27 cellular contexts compared by ENCODE assay signal in the genomic region with DNA sequence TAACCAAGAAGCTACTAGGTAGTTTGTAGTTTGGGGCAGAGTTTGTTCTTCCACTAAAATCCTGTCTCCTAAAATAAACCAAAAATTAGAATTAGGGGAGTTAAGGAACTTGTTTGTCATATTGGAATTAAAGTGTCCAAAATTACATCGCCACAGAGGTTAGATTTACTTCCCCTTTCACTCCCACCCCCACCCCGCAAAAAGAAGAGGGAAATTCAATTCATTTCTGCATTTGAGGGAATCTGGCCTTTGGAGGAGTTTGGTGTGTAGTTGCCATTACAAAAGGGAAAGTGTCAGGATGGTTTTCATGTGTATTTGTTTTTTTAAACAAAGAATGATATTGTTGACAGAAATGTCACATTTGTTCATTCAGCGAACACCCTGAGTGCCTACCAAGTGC. TPM values are rescaled to one million over a fixed set of nuclear protein-coding genes. Genes with fewer than 3 reads are reported as not detected.
DNase-seq lines count a peak whose midpoint lies in the region; ATAC-seq and TF ChIP-seq lines count a peak whose summit lies in the region.
"Had no signal": no experiment of that assay in that cellular context is flagged by ENCODE, and none has a peak within 500 bp of the region (broad histone marks: within the 10 kb centered on the region; RNA-seq: fewer than 3 reads in every experiment).

No MANE protein-coding gene starts in this region.

- CTCF ChIA-PET in PC-9 (lab: Charles Lee): no interaction called here

- H3K27ac Mint-ChIP-seq in type B pancreatic cell (peak overlapping the region; percentile 63), immature natural killer cell (no peak overlapping the region)
- H3K27ac Mint-ChIP-seq: activated CD4-positive, alpha-beta T cell treated with anti-CD3 and anti-CD28 coated beads, Interleukin-2, amount 10 ng/mL, durations not matched to agents 24 days and 14 days; activated CD8-positive, alpha-beta memory T cell treated with anti-CD3 and anti-CD28 coated beads, Interleukin-2, amount 10 ng/mL, durations not matched to agents 7 days and 5 days; activated naive CD4-positive, alpha-beta T cell treated with anti-CD3 and anti-CD28 coated beads, Interleukin-2, amount 50 U/mL, for 72 hours; activated T-helper 1 cell treated with anti-CD3 and anti-CD28 coated beads, Interleukin-12 subunit alpha, Interleukin-12 subunit beta, Interleukin-2, Interleukin-4 antibody, amounts not matched to agents 30 ng/mL and 10 ng/mL and 1 ng/mL, durations not matched to agents 14 hours and 24 hours and 36 hours had no signal

- POLR2A ChIA-PET in PC-9 (lab: Charles Lee; ENCODE audit: unreplicated experiment): no interaction called here

- no peak for TF ChIP-seq POLR2A in right lobe of liver (IDR thresholded peaks at IDR 0.05)

- DNase-seq in NOMO-1 (lab: John Stamatoyannopoulos, UW; ENCODE audit: unreplicated experiment in 2 of 2) (peak; percentile 13 to 23), NOMO-1 treated with dmso at 0.1 percent for 144 hours (lab: John Stamatoyannopoulos, UW; ENCODE audit: unreplicated experiment) (no peak), PC-9 (no peak), right lobe of liver (no peak), type B pancreatic cell (ENCODE audit: extremely low spot score, unreplicated experiment) (no peak), immature natural killer cell (no peak), ecto neural progenitor cell (ENCODE audit: low spot score) (no peak)
- DNase-seq: 8988T; activated CD4-positive, alpha-beta T cell treated with anti-CD3 and anti-CD28 coated beads, Interleukin-2, amount 10 ng/mL, durations not matched to agents 24 days and 14 days; activated CD8-positive, alpha-beta memory T cell treated with anti-CD3 and anti-CD28 coated beads, Interleukin-2, amount 10 ng/mL, durations not matched to agents 7 days and 5 days; BE2C; DMS 273 treated with DMSO at 0.1 percent for 48 hours; GOT3; KG1; left lung; NCI-H1105 treated with DMSO at 0.1 percent for 48 hours; NCI-H2081 treated with DMSO at 0.1 percent for 48 hours; NCI-H510A; Right ventricle myocardium superior; uterus had no signal

- H3K36me3 ChIP-seq in PC-9 (ENCODE audit: low read depth): peaks cover 8% of the 10 kb centered on the region; the same call in 1 of the 2 replicates
- H3K36me3 ChIP-seq in right lobe of liver: peaks cover 0 to 39% (median 15%) of the 10 kb centered on the region in 4 donors
- H3K36me3 ChIP-seq: uterus had no signal

- peaks cover 8% of the 10 kb centered on the region; the same call in 1 of the 2 replicates for H3F3A ChIP-seq in PC-9 (ENCODE audit: insufficient read depth, low read depth)

- H3K27ac ChIP-seq in PC-9 (no peak overlapping the region), right lobe of liver (peak overlapping the region in 2 of 3 donors; percentile 42 to 76)
- H3K27ac ChIP-seq: left lung, uterus had no signal

- H3K4me3 Mint-ChIP-seq in type B pancreatic cell (peak overlapping the region; percentile 45), immature natural killer cell (no peak overlapping the region)
- H3K4me3 Mint-ChIP-seq: activated CD4-positive, alpha-beta T cell treated with anti-CD3 and anti-CD28 coated beads, Interleukin-2, amount 10 ng/mL, durations not matched to agents 24 days and 14 days; activated CD8-positive, alpha-beta memory T cell treated with anti-CD3 and anti-CD28 coated beads, Interleukin-2, amount 10 ng/mL, durations not matched to agents 7 days and 5 days; activated T-helper 1 cell treated with anti-CD3 and anti-CD28 coated beads, Interleukin-12 subunit alpha, Interleukin-12 subunit beta, Interleukin-2, Interleukin-4 antibody, amounts not matched to agents 30 ng/mL and 10 ng/mL and 1 ng/mL, durations not matched to agents 14 hours and 24 hours and 36 hours had no signal

- no peak overlapping the region for H3K4me3 ChIP-seq in PC-9
- peak overlapping the region in 1 of 3 donors; percentile 26 for H3K4me3 ChIP-seq in right lobe of liver
- H3K4me3 ChIP-seq: left lung, uterus had no signal

- H3K4me1 Mint-ChIP-seq in type B pancreatic cell (ENCODE audit: unreplicated experiment): peaks cover 48% of the 10 kb centered on the region
- peaks cover 6 to 9% of the 10 kb centered on the region in 2 donors for H3K4me1 Mint-ChIP-seq in immature natural killer cell

- no TSS peak for BruUV-seq in PC-9 (replicated peaks; lab: Mats Ljungman, UMichigan)

- no peak for ATAC-seq in right lobe of liver
- ATAC-seq in GM19035 (IDR thresholded peaks at IDR 0.05; ENCODE audit: unreplicated experiment): no peak
- ATAC-seq: activated CD8-positive, alpha-beta memory T cell treated with anti-CD3 and anti-CD28 coated beads, Interleukin-2, amount 10 ng/mL, durations not matched to agents 7 days and 5 days; activated naive CD4-positive, alpha-beta T cell treated with anti-CD3 and anti-CD28 coated beads, Interleukin-2, amount 50 U/mL, for 72 hours had no signal

- no peak overlapping the region for H2AFZ ChIP-seq in PC-9

- intact Hi-C loops in PC-9 (cut with micrococcal nuclease; ENCODE audit: unreplicated experiment) (no loop called here), right lobe of liver (cut with DNase I) (no loop called here)

- no peaks in the 10 kb centered on the region for H3K9me2 ChIP-seq in PC-9 (ENCODE audit: insufficient read depth)

- TF ChIP-seq CTCF in PC-9 (conservative IDR thresholded peaks at IDR 0.05): no peak
- TF ChIP-seq CTCF in right lobe of liver (IDR thresholded peaks at IDR 0.05): no peak
- no peak for TF ChIP-seq CTCF in type B pancreatic cell (conservative IDR thresholded peaks at IDR 0.05)

- peaks cover 24% of the 10 kb centered on the region for H3K36me3 Mint-ChIP-seq in type B pancreatic cell
- H3K36me3 Mint-ChIP-seq in immature natural killer cell: peaks cover 0 to 20% (median 8%) of the 10 kb centered on the region in 3 donors

- H3K79me2 ChIP-seq in PC-9 (ENCODE audit: low read depth): peaks cover 59% of the 10 kb centered on the region

- H3K4me1 ChIP-seq in PC-9 (replicated peaks; ENCODE audit: insufficient read depth): peaks cover 79% of the 10 kb centered on the region
- peaks cover 0 to 55% (median 9%) of the 10 kb centered on the region in 4 donors for H3K4me1 ChIP-seq in right lobe of liver
- H3K4me1 ChIP-seq: BE2C, uterus had no signal

- no peaks in the 10 kb centered on the region for H3K9me3 ChIP-seq in PC-9 (ENCODE audit: insufficient read depth, low read depth)
- H3K9me3 ChIP-seq in right lobe of liver: no peaks in the 10 kb centered on the region
- H3K9me3 ChIP-seq: BE2C, left lung, uterus had no signal

- H3K9me3 Mint-ChIP-seq in type B pancreatic cell (no peaks in the 10 kb centered on the region), immature natural killer cell (no peaks in the 10 kb centered on the region)
- H3K9me3 Mint-ChIP-seq: activated CD4-positive, alpha-beta T cell treated with anti-CD3 and anti-CD28 coated beads, Interleukin-2, amount 10 ng/mL, durations not matched to agents 24 days and 14 days; activated naive CD4-positive, alpha-beta T cell treated with anti-CD3 and anti-CD28 coated beads, Interleukin-2, amount 50 U/mL, for 72 hours; activated T-helper 1 cell treated with anti-CD3 and anti-CD28 coated beads, Interleukin-12 subunit alpha, Interleukin-12 subunit beta, Interleukin-2, Interleukin-4 antibody, amounts not matched to agents 30 ng/mL and 10 ng/mL and 1 ng/mL, durations not matched to agents 14 hours and 24 hours and 36 hours had no signal

- H3K27me3 Mint-ChIP-seq in type B pancreatic cell: no peaks in the 10 kb centered on the region
- no peaks in the 10 kb centered on the region for H3K27me3 Mint-ChIP-seq in immature natural killer cell (ENCODE audit: low read depth in 3 of 3)
- H3K27me3 Mint-ChIP-seq: activated CD4-positive, alpha-beta T cell treated with anti-CD3 and anti-CD28 coated beads, Interleukin-2, amount 10 ng/mL, durations not matched to agents 24 days and 14 days; activated CD8-positive, alpha-beta memory T cell treated with anti-CD3 and anti-CD28 coated beads, Interleukin-2, amount 10 ng/mL, durations not matched to agents 7 days and 5 days had no signal

- H3K27me3 ChIP-seq in PC-9 (ENCODE audit: insufficient read depth, low read depth) (no peaks in the 10 kb centered on the region), right lobe of liver (no peaks in the 10 kb centered on the region)
- H3K27me3 ChIP-seq: BE2C, left lung, uterus had no signal

- no peaks in the 10 kb centered on the region for H4K20me1 ChIP-seq in PC-9 (ENCODE audit: insufficient read depth)

- WGBS in right lobe of liver (ENCODE audit: insufficient coverage, low coverage, low lambda C conversion rate, missing lambda C conversion rate): 59% methylated on average over 3 of the region's 3 CpGs

- H3K4me2 ChIP-seq in PC-9: peak overlapping the region; percentile 63

RNA-seq across cellular contexts. Expression of a gene that starts 5.8 kb away (rescaled TPM):
- total RNA-seq in PC-9 (2021) (28.8 and 46.4 TPM in 2 replicates), right lobe of liver (10 to 100 TPM; 20.0 to 84.0 (median 44.2) TPM), type B pancreatic cell (ENCODE audit: low replicate concordance) (43.0 and 99.9 TPM in 2 replicates)
- 10 to 100 TPM in 2 of 3 donors, 1 to 10 TPM in 1; 9.8 to 13.8 (median 11.4) TPM for polyA plus RNA-seq in immature natural killer cell

RNA-seq across cellular contexts. Expression of a gene that starts 10.5 kb away (rescaled TPM):
- total RNA-seq in PC-9 (2021): 35.3 and 42.3 TPM in 2 replicates
- 10 to 100 TPM; 20.6 to 29.6 (median 26.1) TPM for total RNA-seq in right lobe of liver
- 43.6 and 55.2 TPM in 2 replicates for total RNA-seq in type B pancreatic cell (ENCODE audit: low replicate concordance)
- polyA plus RNA-seq in immature natural killer cell: 10 to 100 TPM; 51.1 to 70.4 (median 53.0) TPM

RNA-seq across cellular contexts. Expression of a gene that starts 10.8 kb away (rescaled TPM):
- total RNA-seq in PC-9 (2021) (46.8 and 48.8 TPM in 2 replicates), right lobe of liver (10 to 100 TPM; 32.3 to 87.6 (median 38.2) TPM), type B pancreatic cell (ENCODE audit: low replicate concordance) (37.8 and 55.6 TPM in 2 replicates)
- 10 to 100 TPM in 1 of 3 donors, 1 to 10 TPM in 2; 4.7 to 11.6 (median 6.7) TPM for polyA plus RNA-seq in immature natural killer cell

RNA-seq across cellular contexts. Expression of a gene that starts 32.6 kb away (rescaled TPM):
- total RNA-seq in PC-9 (2021) (84.5 and 98.2 TPM in 2 replicates), right lobe of liver (100 to 1,000 TPM in 5 of 6 experiments, 10 to 100 TPM in 1; 92.5 to 156 (median 130) TPM), type B pancreatic cell (ENCODE audit: low replicate concordance) (79.3 and 90.8 TPM in 2 replicates)
- polyA plus RNA-seq in immature natural killer cell: 100 to 1,000 TPM in 1 of 3 donors, 10 to 100 TPM in 2; 79.0 to 134 (median 80.3) TPM

RNA-seq across cellular contexts. Expression of a gene that starts 40.2 kb away (rescaled TPM):
- total RNA-seq in PC-9 (2021) (not detected in 2 replicates), right lobe of liver (not detected), type B pancreatic cell (ENCODE audit: low replicate concordance) (not detected in 2 replicates)
- not detected for polyA plus RNA-seq in immature natural killer cell
- total RNA-seq: activated CD4-positive, alpha-beta T cell treated with anti-CD3 and anti-CD28 coated beads, Interleukin-2, amount 10 ng/mL, durations not matched to agents 24 days and 14 days; activated CD8-positive, alpha-beta memory T cell treated with anti-CD3 and anti-CD28 coated beads, Interleukin-2, amount 10 ng/mL, durations not matched to agents 7 days and 5 days; activated naive CD4-positive, alpha-beta T cell treated with anti-CD3 and anti-CD28 coated beads, Interleukin-2, amount 50 U/mL, for 72 hours; activated T-helper 1 cell treated with anti-CD3 and anti-CD28 coated beads, Interleukin-12 subunit alpha, Interleukin-12 subunit beta, Interleukin-2, Interleukin-4 antibody, amounts not matched to agents 30 ng/mL and 10 ng/mL and 1 ng/mL, durations not matched to agents 14 hours and 24 hours and 36 hours; astrocyte; fibroblast of lung; left lung; mononuclear cell; Right ventricle myocardium superior; subcutaneous adipose tissue; uterus had no signal
- polyA plus RNA-seq: fibroblast of lung had no signal

Comparison
In these comparisons a context has a peak if more than half of its experiments do, and no peak if none do; other contexts are left out.
1. DNase-seq: peak in NOMO-1 (2 of 2); none in NOMO-1 treated with dmso at 0.1 percent for 144 hours (single experiment), PC-9 (0 of 2), right lobe of liver (0 of 3), type B pancreatic cell (single experiment), immature natural killer cell (0 of 3) and ecto neural progenitor cell (single experiment).